ENCODE assay signal across 8 cellular contexts in genomic region chr2:225270861-225271260, GRCh38.
DNase-seq lines count a peak whose midpoint lies in the region; ATAC-seq and TF ChIP-seq lines count a peak whose summit lies in the region.

No MANE protein-coding gene starts in this region.

- H3K27me3 ChIP-seq in BE2C: no peaks in the 10 kb centered on the region
- H3K27me3 ChIP-seq in MG63: no peaks in the 10 kb centered on the region
- no peaks in the 10 kb centered on the region for H3K27me3 ChIP-seq in SJCRH30
- no peaks in the 10 kb centered on the region for H3K27me3 ChIP-seq in heart right ventricle

- intact Hi-C loops in heart right ventricle (cut with DNase I): loop anchor here in 1 of 10 donors (10.0 kb wide), 1 partner anchor 394 kb away; no protein-coding TSS in a partner anchor

- WGBS in heart right ventricle, 2 donors: 11 to 30% methylated on average over 2 of the region's 2 CpGs

- no peaks in the 10 kb centered on the region for H3K4me1 ChIP-seq in BE2C
- H3K4me1 ChIP-seq in SJCRH30: peaks cover 8% of the 10 kb centered on the region
- H3K4me1 ChIP-seq in heart right ventricle: no peaks in the 10 kb centered on the region

- H3K4me3 ChIP-seq in BE2C (ENCODE audit: low read depth, low read length) (no peak overlapping the region), MG63 (no peak overlapping the region), SJCRH30 (no peak overlapping the region), coronary artery (no peak overlapping the region), heart right ventricle (no peak overlapping the region)

- DNase-seq in BE2C (peak; percentile 64), MG63 (peak; percentile 36), SJCRH30 (peak; percentile 68 to 90), glomerular visceral epithelial cell (ENCODE audit: extremely low spot score) (peak; percentile 89), coronary artery (ENCODE audit: low spot score) (no peak), heart right ventricle (no peak)

- no peaks in the 10 kb centered on the region for H3K9me3 ChIP-seq in BE2C
- H3K9me3 ChIP-seq in MG63: no peaks in the 10 kb centered on the region
- peaks cover 4% of the 10 kb centered on the region; the same call in 1 of the 2 replicates for H3K9me3 ChIP-seq in SJCRH30 (replicated peaks)
- peaks cover 0 to 5% (median 0%) of the 10 kb centered on the region in 11 donors for H3K9me3 ChIP-seq in heart right ventricle

- peak; percentile 99 for ATAC-seq in GM18502 (IDR thresholded peaks at IDR 0.05; ENCODE audit: poor library complexity, unreplicated experiment)
- peak; percentile 100 for ATAC-seq in HG02610 (IDR thresholded peaks at IDR 0.05; ENCODE audit: unreplicated experiment)
- ATAC-seq in heart right ventricle: no peak

- H3K36me3 ChIP-seq in BE2C (no peaks in the 10 kb centered on the region), MG63 (no peaks in the 10 kb centered on the region), SJCRH30 (no peaks in the 10 kb centered on the region), heart right ventricle (no peaks in the 10 kb centered on the region)

- H3K27ac ChIP-seq in SJCRH30 (no peak overlapping the region), coronary artery (no peak overlapping the region), heart right ventricle (no peak overlapping the region)

- TF ChIP-seq CTCF in BE2C (IDR thresholded peaks at IDR 0.05; ENCODE audit: low read depth, low read length): peak; percentile 49
- no peak for TF ChIP-seq CTCF in coronary artery (IDR thresholded peaks at IDR 0.05)
- no peak for TF ChIP-seq CTCF in heart right ventricle (IDR thresholded peaks at IDR 0.05)

Comparison
In these comparisons a context has a peak if more than half of its experiments do, and no peak if none do; other contexts are left out.
1. DNase-seq: peak in BE2C (single experiment), MG63 (single experiment), SJCRH30 (2 of 2) and glomerular visceral epithelial cell (single experiment); none in coronary artery (single experiment) and heart right ventricle (0 of 2).
2. ATAC-seq: peak in GM18502 (single experiment) and HG02610 (single experiment); none in heart right ventricle (0 of 8).